ENCODE assay signal across 1 cellular context in genomic region chr2:148745151-148745851, GRCh38.
TF ChIP-seq lines count a peak whose summit lies in the region.

No MANE protein-coding gene starts in this region.

TF ChIP-seq in GM23338, 12 proteins besides CTCF, POLR2A, EP300 and RAD21:
- TF ChIP-seq ZNF462 (CRISPR knock-in tag; IDR thresholded peaks at IDR 0.05) (no peak), CREB1 (CRISPR knock-in tag; IDR thresholded peaks at IDR 0.05; ENCODE audit: low read depth) (no peak), ETS1 (IDR thresholded peaks at IDR 0.05) (no peak), ZNF331 (CRISPR knock-in tag; IDR thresholded peaks at IDR 0.05; ENCODE audit: low read depth) (no peak), NANOG (IDR thresholded peaks at IDR 0.05; ENCODE audit: borderline replicate concordance) (no peak), ZNF114 (CRISPR knock-in tag; IDR thresholded peaks at IDR 0.05) (no peak), EZH2phosphoT487 (IDR thresholded peaks at IDR 0.05; ENCODE audit: unreplicated experiment) (no peak)
TF ChIP-seq in GM23338: peak in this region for 0.
